In the genomic region with DNA sequence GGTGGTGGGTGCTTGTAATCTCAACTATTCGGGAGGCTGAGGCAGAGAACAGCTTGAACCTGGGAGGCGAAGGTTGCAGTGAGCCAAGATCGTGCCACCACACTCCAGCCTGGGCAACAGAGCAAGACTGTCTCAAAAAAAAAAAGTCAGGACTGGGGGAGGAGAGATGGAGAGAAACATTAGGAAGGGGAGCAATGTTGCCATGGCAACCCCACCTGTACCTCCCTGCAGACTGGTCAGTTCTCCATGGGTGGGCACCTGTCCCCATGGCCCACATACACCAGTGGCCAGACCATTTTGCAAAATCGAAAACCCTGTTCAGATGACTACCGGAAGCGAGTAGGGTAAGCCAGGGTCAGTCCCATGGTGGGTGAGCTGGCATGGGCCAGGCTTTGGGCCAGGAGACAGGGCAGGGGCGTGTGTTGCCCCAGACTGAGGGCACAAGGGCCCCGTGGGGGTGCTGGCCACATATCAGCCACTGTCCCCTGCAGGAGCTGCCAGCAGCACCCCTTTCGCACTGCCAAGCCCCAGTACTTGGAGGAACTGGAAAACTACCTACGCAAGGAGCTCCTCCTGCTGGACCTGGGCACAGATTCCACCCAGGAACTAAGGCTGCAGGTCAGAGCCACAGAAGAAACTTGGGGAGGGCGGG, we compare ENCODE assay signal across 15 cellular contexts. TPM values are rescaled to one million over a fixed set of nuclear protein-coding genes. Genes with fewer than 3 reads are reported as not detected.
A peak's percentile ranks its signal among the peaks of the same experiment; 100 is the strongest.
DNase-seq lines count a peak whose midpoint lies in the region; ATAC-seq, FAIRE-seq and TF ChIP-seq lines count a peak whose summit lies in the region.
"Had no signal": no experiment of that assay in that cellular context is flagged by ENCODE, and none has a peak within 500 bp of the region (broad histone marks: within the 10 kb centered on the region; RNA-seq: fewer than 3 reads in every experiment).

No MANE protein-coding gene starts in this region.

- TF ChIP-seq CTCF in K562 (IDR thresholded peaks at IDR 0.05 in 2 of 3, conservative IDR thresholded peaks at IDR 0.05 in 1 of 3; ENCODE audit: insufficient read depth in 2 of 3, low read depth in 1 of 3, low read length in 3 of 3): no peak

- no peaks in the 10 kb centered on the region for H3K79me2 ChIP-seq in K562 (ENCODE audit: control insufficient read depth, insufficient read depth, low read length)

- H3K4me3 ChIP-seq in K562 (no peak overlapping the region), neuronal stem cell (ENCODE audit: low read length in 2 of 2) (no peak overlapping the region)
- H3K4me3 ChIP-seq in CD4-positive, alpha-beta memory T cell (ENCODE audit: low read length in 2 of 2): no peak overlapping the region
- H3K4me3 ChIP-seq: BLaER1 treated with 17β-estradiol and CSF1 and Interleukin-3, amounts not matched to agents 10 nM and 100 nM; GM23248 had no signal

- no peak overlapping the region for H4K91ac ChIP-seq in neuronal stem cell (ENCODE audit: low read depth, low read length, poor library complexity)

- H3K23ac ChIP-seq in neuronal stem cell (ENCODE audit: low read depth, low read length, poor library complexity): no peak overlapping the region

- no peaks in the 10 kb centered on the region for H3K79me1 ChIP-seq in neuronal stem cell (ENCODE audit: low read depth, low read length)

- TF ChIP-seq POLR2A in K562 (conservative IDR thresholded peaks at IDR 0.05): no peak

- no peaks in the 10 kb centered on the region for H3K27me3 Mint-ChIP-seq in CD4-positive, alpha-beta memory T cell
- H3K27me3 Mint-ChIP-seq: B cell; CD8-positive, alpha-beta memory T cell had no signal

- in situ Hi-C loops in K562 (cut with MboI): no loop called here

- H3K27ac ChIP-seq in K562 (ENCODE audit: extremely low read depth, low read depth, low read length) (no peak overlapping the region), neuronal stem cell (replicated peaks; ENCODE audit: low read length) (no peak overlapping the region)
- no peak overlapping the region for H3K27ac ChIP-seq in CD4-positive, alpha-beta memory T cell (ENCODE audit: low read depth, low read length)
- H3K27ac ChIP-seq: BLaER1 treated with 17β-estradiol and CSF1 and Interleukin-3, amounts not matched to agents 10 nM and 100 nM; GM23248; KMS-11 had no signal

- no peak for TF ChIP-seq EP300 in K562 (IDR thresholded peaks at IDR 0.05; ENCODE audit: low read length)

- FAIRE-seq in K562 (lab: Jason Lieb, UNC): no peak
- FAIRE-seq: G401.6, GM12891 had no signal

- no peak overlapping the region for H3K27ac Mint-ChIP-seq in CD4-positive, alpha-beta memory T cell
- H3K27ac Mint-ChIP-seq: B cell; CD8-positive, alpha-beta memory T cell had no signal

- H2BK15ac ChIP-seq in neuronal stem cell (ENCODE audit: low read length): no peak overlapping the region

- peak overlapping the region; percentile 56 for H2AK5ac ChIP-seq in neuronal stem cell (ENCODE audit: low read depth, low read length)

- H2AFZ ChIP-seq in K562 (ENCODE audit: low read depth, low read length) (no peak overlapping the region), neuronal stem cell (ENCODE audit: low read length) (no peak overlapping the region)
- H2AFZ ChIP-seq: GM23248 had no signal

- peaks cover 0 to 8% (median 5%) of the 10 kb centered on the region in 4 donors for H3K4me1 Mint-ChIP-seq in CD4-positive, alpha-beta memory T cell

- H3K9me3 ChIP-seq in K562 (replicated peaks; ENCODE audit: control insufficient read depth, insufficient read depth, low read depth, low read length) (no peaks in the 10 kb centered on the region), neuronal stem cell (replicated peaks in 1 of 2; ENCODE audit: control insufficient read depth in 2 of 2, insufficient read depth in 1 of 2, low read depth in 1 of 2, low read length in 2 of 2) (no peaks in the 10 kb centered on the region)
- no peaks in the 10 kb centered on the region for H3K9me3 ChIP-seq in CD4-positive, alpha-beta memory T cell (ENCODE audit: control insufficient read depth in 1 of 2, low read length in 2 of 2)
- H3K9me3 ChIP-seq: BLaER1 treated with 17β-estradiol and CSF1 and Interleukin-3, amounts not matched to agents 10 nM and 100 nM had no signal

- no peak overlapping the region for H2BK12ac ChIP-seq in neuronal stem cell (ENCODE audit: low read length)

- no peak overlapping the region for H4K8ac ChIP-seq in neuronal stem cell (ENCODE audit: low read depth, low read length)

- no peak overlapping the region for H3K4me3 Mint-ChIP-seq in CD4-positive, alpha-beta memory T cell
- H3K4me3 Mint-ChIP-seq: B cell; CD8-positive, alpha-beta memory T cell had no signal

- H3K36me3 ChIP-seq in K562 (ENCODE audit: control insufficient read depth, insufficient read depth, low read length): no peaks in the 10 kb centered on the region
- peaks cover 0 to 6% of the 10 kb centered on the region in 2 donors for H3K36me3 ChIP-seq in neuronal stem cell (replicated peaks in 1 of 2; ENCODE audit: control insufficient read depth in 2 of 2, insufficient read depth in 2 of 2, low read length in 2 of 2)
- no peaks in the 10 kb centered on the region for H3K36me3 ChIP-seq in CD4-positive, alpha-beta memory T cell (ENCODE audit: insufficient read depth, low read length)

- CTCF ChIA-PET in K562 (lab: Yijun Ruan, JAX; ENCODE audit: low intra/inter-chr PET ratio): no interaction called here
- CTCF ChIA-PET in CD4-positive, alpha-beta memory T cell (lab: Charles Lee; ENCODE audit: partially characterized antibody): interaction anchor here (1.3 to 1.6 kb wide), 2 partner anchors 106 to 454 kb away, joined by 3 to 4 read pairs; no protein-coding TSS in a partner anchor

- no peak for TF ChIP-seq RAD21 in K562 (CRISPR knock-in tag; conservative IDR thresholded peaks at IDR 0.05 in 1 of 2, IDR thresholded peaks at IDR 0.05 in 1 of 2)

- no peak overlapping the region for H3K4ac ChIP-seq in neuronal stem cell (ENCODE audit: low read length)

- no peak overlapping the region for H2BK5ac ChIP-seq in neuronal stem cell (ENCODE audit: low read length)

- peak overlapping the region; percentile 81 for H2BK120ac ChIP-seq in neuronal stem cell (ENCODE audit: low read depth, low read length)

- no peaks in the 10 kb centered on the region for H3K9me3 Mint-ChIP-seq in CD4-positive, alpha-beta memory T cell
- H3K9me3 Mint-ChIP-seq: CD8-positive, alpha-beta memory T cell had no signal

- H3K4me1 ChIP-seq in K562 (replicated peaks in 1 of 2; ENCODE audit: control insufficient read depth in 2 of 2, insufficient read depth in 2 of 2, low read length in 2 of 2) (peaks cover 0 to 6% of the 10 kb centered on the region in 2 experiments; a peak in 2 of 5 replicates), neuronal stem cell (ENCODE audit: control insufficient read depth in 2 of 2, insufficient read depth in 1 of 2, low read depth in 1 of 2, low read length in 2 of 2) (peaks cover 0 to 5% of the 10 kb centered on the region in 2 donors)
- H3K4me1 ChIP-seq in CD4-positive, alpha-beta memory T cell (ENCODE audit: insufficient read depth, low read length): no peaks in the 10 kb centered on the region

- peak; percentile 42 for DNase-seq in HT-29 (ENCODE audit: low spot score)
- DNase-seq in K562 (ENCODE audit: extremely low read depth in 1 of 4, low spot score in 3 of 4): no peak
- DNase-seq in neuronal stem cell (ENCODE audit: low spot score): no peak
- DNase-seq in CD4-positive, alpha-beta memory T cell: no peak
- no peak for DNase-seq in amygdala (lab: John Stamatoyannopoulos, UW)
- DNase-seq: CD8-positive, alpha-beta memory T cell; COR-L47; DMS 273 treated with DMSO at 0.1 percent for 48 hours; GM23248; HCEC 1CT had no signal

- H3K27me3 ChIP-seq in K562 (ENCODE audit: control insufficient read depth in 2 of 2, insufficient read depth in 2 of 2, low read length in 2 of 2): no peaks in the 10 kb centered on the region
- no peaks in the 10 kb centered on the region for H3K27me3 ChIP-seq in neuronal stem cell (ENCODE audit: control insufficient read depth in 3 of 3, insufficient read depth in 3 of 3, low read depth in 1 of 3, low read length in 3 of 3)
- H3K27me3 ChIP-seq in CD4-positive, alpha-beta memory T cell (ENCODE audit: insufficient read depth, low read length): no peaks in the 10 kb centered on the region
- H3K27me3 ChIP-seq: BLaER1 treated with 17β-estradiol and CSF1 and Interleukin-3, amounts not matched to agents 10 nM and 100 nM had no signal

- no peak overlapping the region for H3K4me2 ChIP-seq in K562 (ENCODE audit: insufficient read depth, low read length)
- no peak overlapping the region for H3K4me2 ChIP-seq in neuronal stem cell (ENCODE audit: insufficient read depth, low read length, poor library complexity, severe bottlenecking)
- H3K4me2 ChIP-seq: BLaER1 treated with 17β-estradiol and CSF1 and Interleukin-3, amounts not matched to agents 10 nM and 100 nM; KMS-11 had no signal

- POLR2A ChIA-PET in K562 (lab: Yijun Ruan, JAX): no interaction called here
- POLR2A ChIA-PET in CD4-positive, alpha-beta memory T cell (lab: Charles Lee; ENCODE audit: partially characterized antibody): no interaction called here

- ATAC-seq in K562: no peak

- no peak overlapping the region for H3K14ac ChIP-seq in neuronal stem cell (ENCODE audit: low read length)

- H4K20me1 ChIP-seq in K562 (replicated peaks; ENCODE audit: control insufficient read depth, insufficient read depth, low read length): no peaks in the 10 kb centered on the region

- 36% methylated on average over 10 of the region's 11 CpGs for WGBS in K562 (ENCODE audit: insufficient coverage, low coverage, missing lambda C conversion rate)
- WGBS in neuronal stem cell (ENCODE audit: extremely low coverage in 2 of 2, insufficient read length in 2 of 2, insufficient replicate concordance in 1 of 2), 2 donors: no CpG with 5 or more reads among the region's 11 CpGs

- intact Hi-C loops in K562 (cut with micrococcal nuclease): no loop called here
- intact Hi-C loops in CD4-positive, alpha-beta memory T cell (cut with micrococcal nuclease): no loop called here

- no peaks in the 10 kb centered on the region for H3K9me1 ChIP-seq in K562 (ENCODE audit: control insufficient read depth, insufficient read depth, low read length)

- H3K9ac ChIP-seq in K562 (ENCODE audit: insufficient read depth in 1 of 2, low read depth in 2 of 2, low read length in 2 of 2): 0 out of 4 replicates have a peak overlapping the region, but pooled peaks of 1 of the 2 experiments have one; percentile 64
- H3K9ac ChIP-seq in neuronal stem cell (ENCODE audit: low read depth, low read length, poor library complexity): no peak overlapping the region
- H3K9ac ChIP-seq: BLaER1 treated with 17β-estradiol and CSF1 and Interleukin-3, amounts not matched to agents 10 nM and 100 nM; GM23248; KMS-11 had no signal

- peak overlapping the region; percentile 64 for H3K18ac ChIP-seq in neuronal stem cell (ENCODE audit: low read length)

- peaks cover 0 to 2% of the 10 kb centered on the region in 2 donors for H3K36me3 Mint-ChIP-seq in CD4-positive, alpha-beta memory T cell

- no TSS peak for BruUV-seq in K562 (replicated peaks; lab: Mats Ljungman, UMichigan)

RNA-seq across cellular contexts. Expression of gene TSNAXIP1, which starts 14.0 kb away (rescaled TPM):
- 1.1 TPM in 1 of 2 replicates, not detected in the other for total RNA-seq in HT-29 (2014; rRNA removed; shearing (Covaris generic))
- total RNA-seq in K562 (2011; cell fraction: chromatin; rRNA removed; ENCODE audit: low replicate concordance): 0.86 TPM in 1 of 2 replicates, not detected in the other
- 0.39 and 0.67 TPM in 2 replicates for total RNA-seq in K562 (2011; cell fraction: nucleolus; rRNA removed)
- 0.15 TPM in 1 of 2 replicates, not detected in the other for total RNA-seq in K562 (2011; cell fraction: nucleoplasm; rRNA removed)
- not detected in 2 replicates for total RNA-seq in K562 (2014; rRNA removed)
- not detected in 2 replicates for total RNA-seq in K562 (2014; rRNA removed; fragmentation: Illumina TruSeq; extraction: Trizol)
- 0.11 and 0.14 TPM in 2 replicates for total RNA-seq in K562 (2015; rRNA removed; fragmentation: Illumina TruSeq; extraction: Trizol)
- total RNA-seq in K562 (2021): not detected in 2 replicates
- 0.11 and 0.12 TPM in 2 replicates for polyA plus RNA-seq in K562 (2011; rRNA removed)
- polyA plus RNA-seq in K562 (2011; cell fraction: cytosol; rRNA removed): 0.04 and 0.21 TPM in 2 replicates
- polyA plus RNA-seq in K562 (2011; cell fraction: nucleus; rRNA removed): 1.6 and 1.9 TPM in 2 replicates
- 0.10 TPM in 1 of 2 replicates, not detected in the other for polyA plus RNA-seq in K562 (2012)
- 0.04 and 0.22 TPM in 2 replicates for polyA plus RNA-seq in K562 (2014; fragmentation: Illumina TruSeq; extraction: Trizol)
- under 1 TPM in 1 of 2 experiments, not detected in 1; 0.03 TPM for polyA plus RNA-seq in K562 (2014; fragmentation: Nextera tagmentation; extraction: Ambion mirVana)
- 0.24 and 0.35 TPM in 2 replicates for polyA plus RNA-seq in K562 (2014; rRNA removed)
- polyA minus RNA-seq in K562 (2011; rRNA and poly(A)+ RNA removed): 0.24 and 0.39 TPM in 2 replicates
- not detected in 2 replicates for polyA minus RNA-seq in K562 (2011; cell fraction: cytosol; rRNA and poly(A)+ RNA removed)
- 0.13 TPM in 1 of 2 replicates, not detected in the other for polyA minus RNA-seq in K562 (2011; cell fraction: nucleus; rRNA and poly(A)+ RNA removed)
- 1.1 TPM for polyA plus RNA-seq in neuronal stem cell (2013, experiment 1 of 2)
- polyA plus RNA-seq in neuronal stem cell (2013, experiment 2 of 2): 1.2 TPM
- under 1 TPM; 0.44 to 0.64 TPM for total RNA-seq in CD4-positive, alpha-beta memory T cell
- not detected for polyA plus RNA-seq in CD4-positive, alpha-beta memory T cell

RNA-seq across cellular contexts. Expression of gene RANBP10, which starts 14.4 kb away (rescaled TPM):
- total RNA-seq in HT-29 (2014; rRNA removed; shearing (Covaris generic)): 6.7 and 8.3 TPM in 2 replicates
- total RNA-seq in K562 (2011; cell fraction: chromatin; rRNA removed; ENCODE audit: low replicate concordance): 28.9 and 56.2 TPM in 2 replicates
- 28.6 and 28.7 TPM in 2 replicates for total RNA-seq in K562 (2011; cell fraction: nucleolus; rRNA removed)
- total RNA-seq in K562 (2011; cell fraction: nucleoplasm; rRNA removed): 26.3 and 27.1 TPM in 2 replicates
- total RNA-seq in K562 (2014; rRNA removed): 4.5 and 7.7 TPM in 2 replicates
- total RNA-seq in K562 (2014; rRNA removed; fragmentation: Illumina TruSeq; extraction: Trizol): 4.8 TPM in 2 replicates
- 5.9 and 6.4 TPM in 2 replicates for total RNA-seq in K562 (2015; rRNA removed; fragmentation: Illumina TruSeq; extraction: Trizol)
- 16.2 and 19.3 TPM in 2 replicates for total RNA-seq in K562 (2021)
- 10.4 and 19.8 TPM in 2 replicates for polyA plus RNA-seq in K562 (2011; rRNA removed)
- 12.6 and 15.1 TPM in 2 replicates for polyA plus RNA-seq in K562 (2011; cell fraction: cytosol; rRNA removed)
- 35.3 and 40.0 TPM in 2 replicates for polyA plus RNA-seq in K562 (2011; cell fraction: nucleus; rRNA removed)
- polyA plus RNA-seq in K562 (2012): 11.5 and 16.0 TPM in 2 replicates
- 14.8 and 15.4 TPM in 2 replicates for polyA plus RNA-seq in K562 (2014; fragmentation: Illumina TruSeq; extraction: Trizol)
- polyA plus RNA-seq in K562 (2014; fragmentation: Nextera tagmentation; extraction: Ambion mirVana): 1 to 10 TPM in 1 of 2 experiments, under 1 TPM in 1; 0.61 to 1.4 TPM
- 9.9 and 10.2 TPM in 2 replicates for polyA plus RNA-seq in K562 (2014; rRNA removed)
- polyA minus RNA-seq in K562 (2011; rRNA and poly(A)+ RNA removed): 20.3 and 21.7 TPM in 2 replicates
- polyA minus RNA-seq in K562 (2011; cell fraction: cytosol; rRNA and poly(A)+ RNA removed): 10.1 and 10.7 TPM in 2 replicates
- polyA minus RNA-seq in K562 (2011; cell fraction: nucleus; rRNA and poly(A)+ RNA removed): 12.9 and 17.8 TPM in 2 replicates
- 8.8 TPM for polyA plus RNA-seq in neuronal stem cell (2013, experiment 1 of 2)
- 8.8 TPM for polyA plus RNA-seq in neuronal stem cell (2013, experiment 2 of 2)
- total RNA-seq in CD4-positive, alpha-beta memory T cell: 10 to 100 TPM; 25.6 to 27.8 TPM
- polyA plus RNA-seq in CD4-positive, alpha-beta memory T cell: 10 to 100 TPM in 1 of 2 donors, 1 to 10 TPM in 1; 7.1 to 14.7 TPM

RNA-seq across cellular contexts. Expression of gene THAP11, which starts 21.4 kb away (rescaled TPM):
- 66.3 and 80.9 TPM in 2 replicates for total RNA-seq in HT-29 (2014; rRNA removed; shearing (Covaris generic))
- 4.2 and 10.7 TPM in 2 replicates for total RNA-seq in K562 (2011; cell fraction: chromatin; rRNA removed; ENCODE audit: low replicate concordance)
- 12.9 and 13.3 TPM in 2 replicates for total RNA-seq in K562 (2011; cell fraction: nucleolus; rRNA removed)
- total RNA-seq in K562 (2011; cell fraction: nucleoplasm; rRNA removed): 9.1 and 9.5 TPM in 2 replicates
- total RNA-seq in K562 (2014; rRNA removed) (31.6 and 38.1 TPM in 2 replicates), K562 (2014; rRNA removed; fragmentation: Illumina TruSeq; extraction: Trizol) (12.4 and 13.5 TPM in 2 replicates), K562 (2015; rRNA removed; fragmentation: Illumina TruSeq; extraction: Trizol) (21.1 and 21.5 TPM in 2 replicates), K562 (2021) (30.1 TPM in 2 replicates)
- polyA plus RNA-seq in K562 (2011; rRNA removed) (22.5 TPM in 2 replicates), K562 (2014; fragmentation: Illumina TruSeq; extraction: Trizol) (12.0 and 14.7 TPM in 2 replicates), K562 (2014; fragmentation: Nextera tagmentation; extraction: Ambion mirVana) (1 to 10 TPM; 2.4 to 3.6 TPM), K562 (2014; rRNA removed) (21.4 and 24.7 TPM in 2 replicates)
- polyA plus RNA-seq in K562 (2011; cell fraction: cytosol; rRNA removed): 23.6 and 48.9 TPM in 2 replicates
- 14.9 and 15.4 TPM in 2 replicates for polyA plus RNA-seq in K562 (2011; cell fraction: nucleus; rRNA removed)
- polyA plus RNA-seq in K562 (2012): 18.6 and 23.6 TPM in 2 replicates
- polyA minus RNA-seq in K562 (2011; rRNA and poly(A)+ RNA removed): 12.6 and 16.7 TPM in 2 replicates
- polyA minus RNA-seq in K562 (2011; cell fraction: cytosol; rRNA and poly(A)+ RNA removed): 13.6 and 15.6 TPM in 2 replicates
- 5.3 and 7.9 TPM in 2 replicates for polyA minus RNA-seq in K562 (2011; cell fraction: nucleus; rRNA and poly(A)+ RNA removed)
- 27.9 TPM for polyA plus RNA-seq in neuronal stem cell (2013, experiment 1 of 2)
- 27.7 TPM for polyA plus RNA-seq in neuronal stem cell (2013, experiment 2 of 2)
- 10 to 100 TPM; 56.8 to 58.4 TPM for total RNA-seq in CD4-positive, alpha-beta memory T cell
- polyA plus RNA-seq in CD4-positive, alpha-beta memory T cell: 100 to 1,000 TPM; 130 to 147 TPM

RNA-seq across cellular contexts. Expression of gene NUTF2, which starts 26.0 kb away (rescaled TPM):
- 158 and 183 TPM in 2 replicates for total RNA-seq in HT-29 (2014; rRNA removed; shearing (Covaris generic))
- total RNA-seq in K562 (2011; cell fraction: chromatin; rRNA removed; ENCODE audit: low replicate concordance): 64.0 and 124 TPM in 2 replicates
- total RNA-seq in K562 (2011; cell fraction: nucleolus; rRNA removed): 96.3 and 98.1 TPM in 2 replicates
- 87.5 and 97.2 TPM in 2 replicates for total RNA-seq in K562 (2011; cell fraction: nucleoplasm; rRNA removed)
- 118 and 124 TPM in 2 replicates for total RNA-seq in K562 (2014; rRNA removed)
- total RNA-seq in K562 (2014; rRNA removed; fragmentation: Illumina TruSeq; extraction: Trizol): 106 and 111 TPM in 2 replicates
- total RNA-seq in K562 (2015; rRNA removed; fragmentation: Illumina TruSeq; extraction: Trizol): 129 and 147 TPM in 2 replicates
- 141 and 146 TPM in 2 replicates for total RNA-seq in K562 (2021)
- 125 and 181 TPM in 2 replicates for polyA plus RNA-seq in K562 (2011; rRNA removed)
- polyA plus RNA-seq in K562 (2011; cell fraction: cytosol; rRNA removed): 221 and 371 TPM in 2 replicates
- 195 and 197 TPM in 2 replicates for polyA plus RNA-seq in K562 (2011; cell fraction: nucleus; rRNA removed)
- polyA plus RNA-seq in K562 (2012): 129 and 256 TPM in 2 replicates
- polyA plus RNA-seq in K562 (2014; fragmentation: Illumina TruSeq; extraction: Trizol): 199 and 236 TPM in 2 replicates
- 100 to 1,000 TPM; 244 to 246 TPM for polyA plus RNA-seq in K562 (2014; fragmentation: Nextera tagmentation; extraction: Ambion mirVana)
- polyA plus RNA-seq in K562 (2014; rRNA removed): 183 and 248 TPM in 2 replicates
- polyA minus RNA-seq in K562 (2011; rRNA and poly(A)+ RNA removed): 180 and 188 TPM in 2 replicates
- polyA minus RNA-seq in K562 (2011; cell fraction: cytosol; rRNA and poly(A)+ RNA removed): 133 and 184 TPM in 2 replicates
- 39.2 and 62.3 TPM in 2 replicates for polyA minus RNA-seq in K562 (2011; cell fraction: nucleus; rRNA and poly(A)+ RNA removed)
- polyA plus RNA-seq in neuronal stem cell (2013, experiment 1 of 2): 276 TPM
- 280 TPM for polyA plus RNA-seq in neuronal stem cell (2013, experiment 2 of 2)
- 10 to 100 TPM; 41.2 to 45.9 TPM for total RNA-seq in CD4-positive, alpha-beta memory T cell
- polyA plus RNA-seq in CD4-positive, alpha-beta memory T cell: 100 to 1,000 TPM; 127 to 128 TPM

RNA-seq across cellular contexts. Expression of gene CENPT, which starts 26.8 kb away (rescaled TPM):
- total RNA-seq in HT-29 (2014; rRNA removed; shearing (Covaris generic)): 42.8 and 43.2 TPM in 2 replicates
- total RNA-seq in K562 (2011; cell fraction: chromatin; rRNA removed; ENCODE audit: low replicate concordance): 148 and 303 TPM in 2 replicates
- total RNA-seq in K562 (2011; cell fraction: nucleolus; rRNA removed): 234 and 236 TPM in 2 replicates
- 115 and 154 TPM in 2 replicates for total RNA-seq in K562 (2011; cell fraction: nucleoplasm; rRNA removed)
- total RNA-seq in K562 (2014; rRNA removed): 67.1 and 73.7 TPM in 2 replicates
- 15.1 and 20.1 TPM in 2 replicates for total RNA-seq in K562 (2014; rRNA removed; fragmentation: Illumina TruSeq; extraction: Trizol)
- total RNA-seq in K562 (2015; rRNA removed; fragmentation: Illumina TruSeq; extraction: Trizol): 37.7 and 39.7 TPM in 2 replicates
- total RNA-seq in K562 (2021): 62.9 and 65.7 TPM in 2 replicates
- 44.1 and 57.0 TPM in 2 replicates for polyA plus RNA-seq in K562 (2011; rRNA removed)
- 50.3 and 77.4 TPM in 2 replicates for polyA plus RNA-seq in K562 (2011; cell fraction: cytosol; rRNA removed)
- polyA plus RNA-seq in K562 (2011; cell fraction: nucleus; rRNA removed): 431 and 574 TPM in 2 replicates
- 56.5 and 66.4 TPM in 2 replicates for polyA plus RNA-seq in K562 (2012)
- polyA plus RNA-seq in K562 (2014; fragmentation: Illumina TruSeq; extraction: Trizol): 55.2 and 57.7 TPM in 2 replicates
- 1 to 10 TPM; 3.6 to 8.3 TPM for polyA plus RNA-seq in K562 (2014; fragmentation: Nextera tagmentation; extraction: Ambion mirVana)
- polyA plus RNA-seq in K562 (2014; rRNA removed): 89.1 and 94.2 TPM in 2 replicates
- polyA minus RNA-seq in K562 (2011; rRNA and poly(A)+ RNA removed): 22.1 and 23.9 TPM in 2 replicates
- 24.4 and 24.6 TPM in 2 replicates for polyA minus RNA-seq in K562 (2011; cell fraction: cytosol; rRNA and poly(A)+ RNA removed)
- 66.0 and 75.9 TPM in 2 replicates for polyA minus RNA-seq in K562 (2011; cell fraction: nucleus; rRNA and poly(A)+ RNA removed)
- 34.0 TPM for polyA plus RNA-seq in neuronal stem cell (2013, experiment 1 of 2)
- polyA plus RNA-seq in neuronal stem cell (2013, experiment 2 of 2): 31.3 TPM
- 100 to 1,000 TPM; 103 to 107 TPM for total RNA-seq in CD4-positive, alpha-beta memory T cell
- polyA plus RNA-seq in CD4-positive, alpha-beta memory T cell: 10 to 100 TPM; 15.4 to 18.1 TPM
